ENCODE assay signal across 19 cellular contexts in the genomic region with DNA sequence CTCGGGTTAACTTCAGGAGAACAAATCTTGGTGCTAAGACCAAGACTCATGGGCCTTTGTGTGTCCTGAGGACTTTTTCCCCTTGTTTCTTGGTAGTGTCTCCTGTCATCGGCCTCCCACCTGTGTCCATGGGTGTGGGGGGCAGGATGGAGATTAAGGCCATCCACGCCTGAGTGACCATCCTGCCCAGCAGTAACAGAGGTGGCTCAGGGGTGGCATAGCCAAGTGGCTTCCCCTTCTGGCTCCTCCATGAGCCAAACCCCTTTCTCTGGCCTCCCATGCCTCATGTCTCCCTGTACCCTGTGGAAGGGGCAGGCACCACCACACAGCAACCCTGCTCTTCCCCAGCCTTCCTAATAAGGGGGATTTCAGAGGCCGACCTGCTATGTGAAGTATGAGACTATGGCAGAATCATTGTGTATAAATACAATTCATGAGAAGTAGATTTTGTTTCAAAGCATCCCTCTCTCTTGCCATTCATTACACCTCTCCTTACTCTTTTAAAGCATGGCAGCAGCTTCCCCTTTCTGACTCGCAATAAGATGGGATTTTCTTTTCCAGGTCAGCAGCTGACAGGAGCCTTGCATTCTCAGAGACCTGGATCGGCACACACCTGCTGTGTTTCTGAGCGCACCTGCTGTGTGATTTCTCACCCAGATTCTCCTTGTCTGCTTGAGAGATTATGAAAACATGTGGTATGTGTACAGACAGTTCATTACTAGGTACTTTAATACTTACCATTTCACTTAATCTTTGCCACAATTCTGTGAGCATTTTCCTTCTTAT.
"Had no signal": no experiment of that assay in that cellular context is flagged by ENCODE, and none has a peak within 500 bp of the region (broad histone marks: within the 10 kb centered on the region; RNA-seq: fewer than 3 reads in every experiment).

No MANE protein-coding gene starts in this region.

- H3K36me3 ChIP-seq: colonic mucosa, neutrophil, stomach, thoracic aorta, transverse colon had no signal

- H3K4me2 ChIP-seq: hepatocyte had no signal

- H3K9me3 ChIP-seq: colonic mucosa, neutrophil, stomach, thoracic aorta, transverse colon had no signal

- H3K4me3 ChIP-seq: colonic mucosa, hepatocyte, lung, stomach, thoracic aorta, transverse colon had no signal

- DNase-seq: colonic mucosa; dermis blood vessel endothelial cell; foreskin melanocyte; head of caudate nucleus; left colon; left ventricle myocardium superior; mesenchymal stem cell; midbrain; right cardiac atrium; small intestine; stimulated activated CD4-positive, alpha-beta T cell treated with anti-CD3 and anti-CD28 coated beads, Interleukin-12 subunit alpha, Interleukin-12 subunit beta, amount 100 ng/mL, for 4 hours; stimulated activated naive CD4-positive, alpha-beta T cell; stomach; substantia nigra; transverse colon had no signal

- H3K27me3 ChIP-seq: colonic mucosa, hepatocyte, neutrophil, stomach, transverse colon had no signal

- H2AFZ ChIP-seq: hepatocyte had no signal

- H3K4me1 ChIP-seq: colonic mucosa, stomach, transverse colon had no signal

- ATAC-seq: left colon, left ventricle myocardium superior, right cardiac atrium had no signal

- H3K27ac ChIP-seq: colonic mucosa, hepatocyte, neutrophil, stomach, thoracic aorta, transverse colon had no signal
